In genomic region chr18:63970803-63971191, GRCh38 we compare ENCODE assay signal across 8 cellular contexts. TPM values are rescaled to one million over a fixed set of nuclear protein-coding genes. Genes with fewer than 3 reads are reported as not detected.
DNase-seq lines count a peak whose midpoint lies in the region; ATAC-seq and TF ChIP-seq lines count a peak whose summit lies in the region.

No MANE protein-coding gene starts in this region.

- WGBS in suprapubic skin, result 19% methylated on average over 18 of the region's 18 CpGs

- in situ Hi-C loops in ACHN (cut with HindIII; ENCODE audit: low pct_ligation_motif_present, low pct_unique_long_range_greater_than_20kb, low sequenced_read_pairs), result no loop called here

- no peak for TF ChIP-seq EP300 in suprapubic skin (IDR thresholded peaks at IDR 0.05)

- no peaks in the 10 kb centered on the region for H3K36me3 ChIP-seq in suprapubic skin

- no peak for TF ChIP-seq CTCF in suprapubic skin (IDR thresholded peaks at IDR 0.05)

- peak overlapping the region; percentile 89 for H3K4me3 ChIP-seq in suprapubic skin

- H3K4me1 ChIP-seq in suprapubic skin, result peaks cover 24% of the 10 kb centered on the region

- no peaks in the 10 kb centered on the region for H3K27me3 ChIP-seq in suprapubic skin

- DNase-seq in ACHN (peak; percentile 56), NCI-H460 (ENCODE audit: extremely low read depth, low read depth) (peak; percentile 38), caudate nucleus (lab: John Stamatoyannopoulos, UW) (peak in 32 of 61 donors; percentile 5 to 76 (median 53)), left kidney (ENCODE audit: low read depth, low spot score) (peak; percentile 85), suprapubic skin (ENCODE audit: low spot score in 2 of 2) (peak in 1 of 2 donors; percentile 76)

- TF ChIP-seq POLR2A in suprapubic skin (IDR thresholded peaks at IDR 0.05), result no peak

- H3K27ac ChIP-seq in caudate nucleus (ENCODE audit: low read depth, low read length), result peak overlapping the region; percentile 92
- peak overlapping the region; percentile 100 for H3K27ac ChIP-seq in suprapubic skin

- ATAC-seq in GM19372 (IDR thresholded peaks at IDR 0.05; ENCODE audit: low read depth, unreplicated experiment) (peak; percentile 1), HG03469 (IDR thresholded peaks at IDR 0.05; ENCODE audit: unreplicated experiment) (no peak), GM19328 (IDR thresholded peaks at IDR 0.05; ENCODE audit: unreplicated experiment) (no peak)

- H3K9me3 ChIP-seq in suprapubic skin, result no peaks in the 10 kb centered on the region

RNA-seq across cellular contexts. Expression of gene SERPINB8, which starts 0.9 kb away (rescaled TPM):
- total RNA-seq in NCI-H460 (2014; rRNA removed; shearing (Covaris generic)), result 52.9 and 54.6 TPM in 2 replicates
- 10.6 and 13.3 TPM in 2 replicates for polyA plus RNA-seq in NCI-H460 (2014; cell fraction: nucleus; rRNA removed)
- total RNA-seq in suprapubic skin, result 10 to 100 TPM; 47.3 to 64.2 (median 60.5) TPM

RNA-seq across cellular contexts. Expression of gene HMSD, which starts 21.7 kb away (rescaled TPM):
- 0.50 and 0.81 TPM in 2 replicates for total RNA-seq in NCI-H460 (2014; rRNA removed; shearing (Covaris generic))
- 0.42 and 2.0 TPM in 2 replicates for polyA plus RNA-seq in NCI-H460 (2014; cell fraction: nucleus; rRNA removed)
- total RNA-seq in suprapubic skin, result not detected
